26 cellular contexts compared by ENCODE assay signal in genomic region chr21:22476726-22477646, GRCh38.
"Had no signal": no experiment of that assay in that cellular context is flagged by ENCODE, and none has a peak within 500 bp of the region (broad histone marks: within the 10 kb centered on the region; RNA-seq: fewer than 3 reads in every experiment).

No MANE protein-coding gene starts in this region.

- H3K36me3 ChIP-seq: esophagus muscularis mucosa, gastrocnemius medialis, heart left ventricle, right atrium auricular region, suprapubic skin, tibial nerve had no signal

- H3K36me3 Mint-ChIP-seq: activated naive CD4-positive, alpha-beta T cell treated with anti-CD3 and anti-CD28 coated beads, Interleukin-2, amount 50 U/mL, for 72 hours; memory B cell; naive B cell had no signal

- H3K4me1 ChIP-seq: esophagus muscularis mucosa, gastrocnemius medialis, heart left ventricle, right atrium auricular region, suprapubic skin, tibial nerve had no signal

- H3K27ac ChIP-seq: esophagus muscularis mucosa, gastrocnemius medialis, heart left ventricle, right atrium auricular region, skin epidermis, suprapubic skin, tibial nerve had no signal

- ATAC-seq: activated naive CD4-positive, alpha-beta T cell treated with anti-CD3 and anti-CD28 coated beads, Interleukin-2, amount 50 U/mL, for 72 hours; activated T-helper 17 cell treated with anti-CD3 and anti-CD28 coated beads, Interleukin-2, amount 50 U/mL, for 72 hours; effector memory CD8-positive, alpha-beta T cell; gastrocnemius medialis; heart left ventricle; left colon; mucosa of descending colon had no signal

- H3K9me3 Mint-ChIP-seq: activated T-cell treated with anti-CD3 and anti-CD28 coated beads, Interleukin-2, amount 50 U/mL, for 24 hours had no signal

- FAIRE-seq: astrocyte, urothelium cell line had no signal

- H3K27ac Mint-ChIP-seq: activated naive CD4-positive, alpha-beta T cell treated with anti-CD3 and anti-CD28 coated beads, Interleukin-2, amount 50 U/mL, for 72 hours; activated T-cell treated with anti-CD3 and anti-CD28 coated beads, Interleukin-2, amount 50 U/mL, for 24 hours; activated T-helper 17 cell treated with anti-CD3 and anti-CD28 coated beads, Interleukin-2, amount 50 U/mL, for 72 hours; effector memory CD8-positive, alpha-beta T cell; memory B cell; stimulated activated naive CD8-positive, alpha-beta T cell treated with anti-CD3 and anti-CD28 coated beads, Interleukin-15, Interleukin-2, amounts not matched to agents 100 ng/mL and 50 ng/mL, for 24 hours had no signal

- H3K27me3 Mint-ChIP-seq: activated T-cell treated with anti-CD3 and anti-CD28 coated beads, Interleukin-2, amount 50 U/mL, for 24 hours; activated T-helper 17 cell treated with anti-CD3 and anti-CD28 coated beads, Interleukin-2, amount 50 U/mL, for 72 hours; effector memory CD8-positive, alpha-beta T cell; memory B cell; naive B cell; stimulated activated naive CD8-positive, alpha-beta T cell treated with anti-CD3 and anti-CD28 coated beads, Interleukin-15, Interleukin-2, amounts not matched to agents 100 ng/mL and 50 ng/mL, for 24 hours had no signal

- DNase-seq: activated CD8-positive, alpha-beta memory T cell treated with anti-CD3 and anti-CD28 coated beads for 24 hours; activated CD8-positive, alpha-beta memory T cell treated with anti-CD3 and anti-CD28 coated beads, Interleukin-2, amount 50 U/mL, for 4 hours; activated T-cell treated with anti-CD3 and anti-CD28 coated beads, Interleukin-2, amount 50 U/mL, for 24 hours; central memory CD4-positive, alpha-beta T cell; dermis blood vessel endothelial cell; effector memory CD8-positive, alpha-beta T cell; gastrocnemius medialis; heart left ventricle; islet precursor cell; left colon; mucosa of descending colon; naive B cell; stimulated activated CD4-positive, alpha-beta T cell treated with anti-CD3 and anti-CD28 coated beads, Interleukin-1b, Interleukin-23, amount 100 ng/mL, for 48 hours; T-helper 1 cell; T-helper 9 cell had no signal

- H3K9me3 ChIP-seq: esophagus muscularis mucosa, gastrocnemius medialis had no signal

- H3K4me1 Mint-ChIP-seq: activated T-helper 17 cell treated with anti-CD3 and anti-CD28 coated beads, Interleukin-2, amount 50 U/mL, for 72 hours; memory B cell; naive B cell had no signal

- H3K4me3 Mint-ChIP-seq: activated T-cell treated with anti-CD3 and anti-CD28 coated beads, Interleukin-2, amount 50 U/mL, for 24 hours; activated T-helper 17 cell treated with anti-CD3 and anti-CD28 coated beads, Interleukin-2, amount 50 U/mL, for 72 hours; effector memory CD8-positive, alpha-beta T cell; memory B cell; naive B cell; stimulated activated naive CD8-positive, alpha-beta T cell treated with anti-CD3 and anti-CD28 coated beads, Interleukin-15, Interleukin-2, amounts not matched to agents 100 ng/mL and 50 ng/mL, for 24 hours had no signal

- H3K4me3 ChIP-seq: esophagus muscularis mucosa, gastrocnemius medialis, heart left ventricle, mucosa of descending colon, right atrium auricular region, skin epidermis, suprapubic skin, tibial nerve had no signal
